In genomic region chr11:65844231-65844872, GRCh38 we compare ENCODE assay signal across 1 cellular context.
A peak's percentile ranks its signal among the peaks of the same experiment; 100 is the strongest.
TF ChIP-seq lines count a peak whose summit lies in the region.

No MANE protein-coding gene starts in this region.

TF ChIP-seq in HepG2, 621 proteins besides CTCF, POLR2A, EP300 and RAD21 (continued from another document and continues in another):
- TF ChIP-seq GMEB1 (CRISPR knock-in tag; IDR thresholded peaks at IDR 0.05; ENCODE audit: borderline replicate concordance) (no peak), KDM4B (CRISPR knock-in tag; IDR thresholded peaks at IDR 0.05) (no peak), BCL6 (CRISPR knock-in tag; IDR thresholded peaks at IDR 0.05) (peak; percentile 44; the same call in 1 of the 2 replicates), ZNF383 (CRISPR knock-in tag; IDR thresholded peaks at IDR 0.05; ENCODE audit: borderline replicate concordance) (no peak), IRF9 (CRISPR knock-in tag; IDR thresholded peaks at IDR 0.05; ENCODE audit: borderline replicate concordance) (no peak), NR2F6 (IDR thresholded peaks at IDR 0.05) (peak; percentile 54; the same call in 1 of the 2 replicates), NR2F6 (CRISPR knock-in tag; IDR thresholded peaks at IDR 0.05) (peak; percentile 31; the same call in 1 of the 2 replicates), RBFOX2 (IDR thresholded peaks at IDR 0.05; ENCODE audit: low read depth, low read length) (no peak), DBP (CRISPR knock-in tag; IDR thresholded peaks at IDR 0.05; ENCODE audit: not compliant biosample characterization) (no peak), ZNF652 (CRISPR knock-in tag; IDR thresholded peaks at IDR 0.05; ENCODE audit: borderline replicate concordance, low read depth) (no peak), ZFP36L1 (CRISPR knock-in tag; IDR thresholded peaks at IDR 0.05) (no peak), TFE3 (CRISPR knock-in tag; IDR thresholded peaks at IDR 0.05) (no peak), ZNF775 (CRISPR knock-in tag; IDR thresholded peaks at IDR 0.05; ENCODE audit: borderline replicate concordance) (no peak), SALL1 (CRISPR knock-in tag; IDR thresholded peaks at IDR 0.05) (peak; percentile 61), FOSL2 (CRISPR knock-in tag; IDR thresholded peaks at IDR 0.05) (no peak), BCL3 (CRISPR knock-in tag; IDR thresholded peaks at IDR 0.05) (no peak), MTERF4 (CRISPR knock-in tag; IDR thresholded peaks at IDR 0.05) (no peak), ZNF430 (CRISPR knock-in tag; IDR thresholded peaks at IDR 0.05) (no peak), ZNF253 (CRISPR knock-in tag; IDR thresholded peaks at IDR 0.05; ENCODE audit: borderline replicate concordance) (no peak), SAP130 (CRISPR knock-in tag; IDR thresholded peaks at IDR 0.05; ENCODE audit: low read depth) (peak; percentile 7; the same call in 1 of the 2 replicates), RNF2 (conservative IDR thresholded peaks at IDR 0.05; ENCODE audit: low read depth) (no peak), ZNF354B (CRISPR knock-in tag; IDR thresholded peaks at IDR 0.05) (no peak), ZNF407 (CRISPR knock-in tag; IDR thresholded peaks at IDR 0.05; ENCODE audit: not compliant biosample characterization) (no peak), CREBL2 (CRISPR knock-in tag; IDR thresholded peaks at IDR 0.05; ENCODE audit: borderline replicate concordance) (no peak), ZNF543 (CRISPR knock-in tag; IDR thresholded peaks at IDR 0.05) (no peak), ZNF180 (CRISPR knock-in tag; IDR thresholded peaks at IDR 0.05; ENCODE audit: borderline replicate concordance, low read depth) (no peak), ZNF138 (CRISPR knock-in tag; IDR thresholded peaks at IDR 0.05; ENCODE audit: low read depth) (no peak), U2AF1 (optimal IDR thresholded peaks at IDR 0.05; ENCODE audit: low read depth, low read length) (no peak), ZNF614 (CRISPR knock-in tag; IDR thresholded peaks at IDR 0.05; ENCODE audit: borderline replicate concordance) (no peak), ARNTL (CRISPR knock-in tag; IDR thresholded peaks at IDR 0.05) (no peak), KLF16 (CRISPR knock-in tag; IDR thresholded peaks at IDR 0.05) (no peak), YEATS2 (CRISPR knock-in tag; IDR thresholded peaks at IDR 0.05; ENCODE audit: borderline replicate concordance) (no peak), TCF12 (IDR thresholded peaks at IDR 0.05) (no peak), TCF12 (CRISPR knock-in tag; IDR thresholded peaks at IDR 0.05) (no peak), ARID3A (IDR thresholded peaks at IDR 0.05; ENCODE audit: low read depth, low read length) (peak; percentile 82), HMG20B (CRISPR knock-in tag; conservative IDR thresholded peaks at IDR 0.05) (no peak), ZNF362 (CRISPR knock-in tag; IDR thresholded peaks at IDR 0.05; ENCODE audit: borderline replicate concordance) (peak; percentile 69), ZNF10 (CRISPR knock-in tag; IDR thresholded peaks at IDR 0.05; ENCODE audit: borderline replicate concordance, low read depth) (no peak), ATM (IDR thresholded peaks at IDR 0.05; ENCODE audit: borderline replicate concordance) (no peak), JUND (CRISPR knock-in tag; IDR thresholded peaks at IDR 0.05) (no peak), ZSCAN30 (CRISPR knock-in tag; IDR thresholded peaks at IDR 0.05) (no peak), SIX1 (CRISPR knock-in tag; IDR thresholded peaks at IDR 0.05; ENCODE audit: borderline replicate concordance) (0 out of 2 replicates have a peak, but pooled peaks have one; percentile 9), ZNF550 (CRISPR knock-in tag; IDR thresholded peaks at IDR 0.05; ENCODE audit: borderline replicate concordance) (no peak), FLYWCH1 (CRISPR knock-in tag; IDR thresholded peaks at IDR 0.05) (no peak), SOX13 (IDR thresholded peaks at IDR 0.05) (no peak), SOX13 (CRISPR knock-in tag; conservative IDR thresholded peaks at IDR 0.05 in 1 of 2, IDR thresholded peaks at IDR 0.05 in 1 of 2) (no peak), ZMYM3 (CRISPR knock-in tag; IDR thresholded peaks at IDR 0.05) (peak; percentile 68; the same call in 1 of the 2 replicates)
